1 cellular context compared by ENCODE assay signal in genomic region chr6:96563853-96564252, GRCh38.
TF ChIP-seq lines count a peak whose summit lies in the region.

No MANE protein-coding gene starts in this region.

TF ChIP-seq in GM12878, 131 proteins besides CTCF, POLR2A, EP300 and RAD21:
- no peak for TF ChIP-seq IRF3 (IDR thresholded peaks at IDR 0.05)
- TF ChIP-seq SKIL (IDR thresholded peaks at IDR 0.05; ENCODE audit: low read depth, poor library complexity, severe bottlenecking): no peak
- TF ChIP-seq PML (IDR thresholded peaks at IDR 0.05; ENCODE audit: low read length): no peak
- TF ChIP-seq ZSCAN29 (IDR thresholded peaks at IDR 0.05): no peak
- TF ChIP-seq FOS (IDR thresholded peaks at IDR 0.05; ENCODE audit: borderline replicate concordance, extremely low read depth, insufficient read length): no peak
